In the genomic region with DNA sequence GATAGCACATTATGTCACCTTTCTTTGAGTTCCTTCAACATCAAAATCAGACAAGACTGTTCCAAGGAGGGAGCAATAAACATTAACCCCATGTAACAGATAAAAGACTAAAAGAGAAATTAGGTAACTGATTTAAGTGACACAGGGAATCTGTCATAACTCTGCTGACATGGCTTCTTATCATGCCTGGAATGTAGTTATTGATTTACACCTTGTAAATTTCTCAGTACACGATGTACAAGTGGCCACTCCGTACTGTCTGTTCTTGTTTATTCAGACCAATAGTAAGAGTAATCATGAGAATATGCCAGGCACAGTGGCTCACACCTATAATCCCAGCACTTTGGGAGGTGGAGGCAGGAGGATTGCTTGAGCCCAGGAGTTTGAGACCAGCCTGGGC, we compare ENCODE assay signal across 22 cellular contexts.
DNase-seq lines count a peak whose midpoint lies in the region; ATAC-seq and TF ChIP-seq lines count a peak whose summit lies in the region.
"Had no signal": no experiment of that assay in that cellular context is flagged by ENCODE, and none has a peak within 500 bp of the region (broad histone marks: within the 10 kb centered on the region; RNA-seq: fewer than 3 reads in every experiment).

No MANE protein-coding gene starts in this region.

- peak in 2 of 4 donors; percentile 97 to 99 for TF ChIP-seq EP300 in upper lobe of left lung (IDR thresholded peaks at IDR 0.05)

- TF ChIP-seq CTCF in Peyer's patch (IDR thresholded peaks at IDR 0.05) (peak in 3 of 6 experiments; percentile 15 to 31 (median 26)), upper lobe of left lung (IDR thresholded peaks at IDR 0.05) (no peak)

- WGBS in upper lobe of left lung, 2 donors = 42 to 71% methylated on average over 2 of the region's 2 CpGs

- H3K27me3 ChIP-seq in Peyer's patch (no peaks in the 10 kb centered on the region), upper lobe of left lung (no peaks in the 10 kb centered on the region)
- H3K27me3 ChIP-seq: esophagus muscularis mucosa, sigmoid colon had no signal

- ATAC-seq in upper lobe of left lung (ENCODE audit: low FRiP score in 2 of 2) (no peak), GM21723 (IDR thresholded peaks at IDR 0.05; ENCODE audit: unreplicated experiment) (no peak), left lobe of liver (no peak)
- ATAC-seq: activated CD8-positive, alpha-beta T cell treated with anti-CD3 and anti-CD28 coated beads for 36 hours; stimulated activated memory B cell treated with anti-CD40 and anti-IgM and Interleukin-4, amounts not matched to agents 10 μg/mL and 1 μg/mL and 100 μg/mL, for 72 hours had no signal

- H3K4me1 ChIP-seq in Peyer's patch (peaks cover 0 to 49% (median 5%) of the 10 kb centered on the region in 4 donors), upper lobe of left lung (peaks cover 6 to 27% (median 15%) of the 10 kb centered on the region in 4 donors)
- H3K4me1 ChIP-seq: HAP-1 had no signal

- peak in 1 of 2 donors; percentile 30 for TF ChIP-seq POLR2A in Peyer's patch (IDR thresholded peaks at IDR 0.05)
- no peak for TF ChIP-seq POLR2A in upper lobe of left lung (IDR thresholded peaks at IDR 0.05)

- no peak overlapping the region for H3K4me3 ChIP-seq in Peyer's patch
- no peak overlapping the region for H3K4me3 ChIP-seq in upper lobe of left lung
- H3K4me3 ChIP-seq: esophagus muscularis mucosa, HAP-1, sigmoid colon, SK-N-MC had no signal

- no peaks in the 10 kb centered on the region for H3K36me3 ChIP-seq in Peyer's patch
- H3K36me3 ChIP-seq in upper lobe of left lung = no peaks in the 10 kb centered on the region
- H3K36me3 ChIP-seq: esophagus muscularis mucosa, HAP-1, sigmoid colon had no signal

- DNase-seq in Peyer's patch = no peak
- no peak for DNase-seq in epithelial cell of prostate (ENCODE audit: low read depth, low spot score)
- peak; percentile 52 for DNase-seq in mucosa of gallbladder (ENCODE audit: low spot score)
- DNase-seq in upper lobe of left lung = peak in 1 of 2 donors; percentile 37
- DNase-seq in cerebellum (ENCODE audit: low spot score) = no peak
- DNase-seq in left lobe of liver (ENCODE audit: low spot score) = no peak
- DNase-seq: activated B cell treated with CpG ODN at 0.5 μM for 24 hours; activated CD8-positive, alpha-beta T cell treated with anti-CD3 and anti-CD28 coated beads for 36 hours; activated naive CD4-positive, alpha-beta T cell treated with Interleukin-2 at 50 U/mL for 16 hours; activated T-cell treated with anti-CD3 and anti-CD28 coated beads, Interleukin-2, amount 50 U/mL, for 1 hour; amygdala; NCI-H187 treated with DMSO at 0.1 percent for 48 hours; NCI-H226; nucleus accumbens; sigmoid colon; stimulated activated CD4-positive, alpha-beta T cell treated with anti-CD3 and anti-CD28 coated beads, Interleukin-1b, Interleukin-23, amount 100 ng/mL, for 48 hours had no signal

- H3K27ac ChIP-seq in Peyer's patch (peak overlapping the region in 3 of 4 donors; percentile 70 to 94 (median 89)), epithelial cell of prostate (peak overlapping the region; percentile 64), upper lobe of left lung (peak overlapping the region; percentile 24 to 28 (median 25))
- H3K27ac ChIP-seq: KMS-11, SK-N-MC had no signal

- no peaks in the 10 kb centered on the region for H3K9me3 ChIP-seq in Peyer's patch
- H3K9me3 ChIP-seq in upper lobe of left lung = no peaks in the 10 kb centered on the region
- H3K9me3 ChIP-seq: esophagus muscularis mucosa, HAP-1, sigmoid colon had no signal

Comparison
In these comparisons a context has a peak if more than half of its experiments do, and no peak if none do; other contexts are left out.
1. H3K27ac ChIP-seq: peak in every context shown above with its lines; median percentile 89 in Peyer's patch; 64 in epithelial cell of prostate; 25 in upper lobe of left lung.